28 cellular contexts compared by ENCODE assay signal in the genomic region with DNA sequence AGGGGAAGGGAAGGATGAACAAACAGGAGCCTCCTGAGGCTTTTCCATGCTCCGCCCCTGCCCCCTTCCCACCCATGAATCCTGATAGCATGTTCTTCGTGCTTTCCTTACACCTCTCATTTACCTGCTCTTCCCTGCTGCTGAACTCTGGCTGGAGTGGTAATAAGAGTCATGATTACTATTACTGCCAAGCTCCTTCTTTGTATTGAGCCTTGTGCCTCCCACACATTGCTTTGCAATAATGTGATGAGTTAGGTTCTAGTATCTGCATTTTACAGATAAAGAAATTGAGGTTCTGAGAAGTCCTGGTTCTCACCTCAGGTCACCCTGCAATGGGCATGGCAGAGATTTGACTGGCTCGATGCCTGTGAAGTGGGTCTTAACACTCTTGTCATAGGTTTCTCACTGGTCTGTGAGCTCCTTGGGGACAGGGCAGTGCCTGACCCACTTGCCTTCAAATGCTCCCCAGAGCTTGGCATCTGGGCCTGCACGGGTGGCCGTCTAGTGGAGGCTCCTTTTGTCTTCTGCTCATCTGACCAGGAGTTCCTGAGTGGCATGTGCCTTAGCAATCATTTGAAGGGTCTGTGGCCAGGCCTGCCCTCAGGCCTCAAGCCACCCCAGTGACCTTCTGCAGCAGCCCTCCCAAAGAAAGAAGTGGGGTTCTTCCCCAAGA.
DNase-seq lines count a peak whose midpoint lies in the region; ATAC-seq, FAIRE-seq and TF ChIP-seq lines count a peak whose summit lies in the region.
"Had no signal": no experiment of that assay in that cellular context is flagged by ENCODE, and none has a peak within 500 bp of the region (broad histone marks: within the 10 kb centered on the region; RNA-seq: fewer than 3 reads in every experiment).

No MANE protein-coding gene starts in this region.

- intact Hi-C loops in kidney (cut with DNase I) = no loop called here

- TF ChIP-seq CTCF in kidney (IDR thresholded peaks at IDR 0.05; ENCODE audit: borderline replicate concordance, extremely low read depth, insufficient read depth) = no peak
- no peak for TF ChIP-seq CTCF in type B pancreatic cell (conservative IDR thresholded peaks at IDR 0.05)
- TF ChIP-seq CTCF in osteocyte (IDR thresholded peaks at IDR 0.05) = no peak

- H3K9me3 ChIP-seq in kidney (ENCODE audit: control insufficient read depth in 1 of 2, low read length in 2 of 2) = no peaks in the 10 kb centered on the region
- H3K9me3 ChIP-seq: A549, SJCRH30 had no signal

- H3K4me3 ChIP-seq in kidney (ENCODE audit: low read length in 2 of 2) = no peak overlapping the region
- H3K4me3 ChIP-seq: A549, PC-9, SJCRH30 had no signal

- no peak for FAIRE-seq in kidney (lab: Jason Lieb, UNC)
- FAIRE-seq: A549, GM12891, GM19239, H54 had no signal

- H3K36me3 Mint-ChIP-seq in type B pancreatic cell = no peaks in the 10 kb centered on the region
- H3K36me3 Mint-ChIP-seq in osteocyte (ENCODE audit: unreplicated experiment) = peaks cover 2% of the 10 kb centered on the region
- H3K36me3 Mint-ChIP-seq: CD8-positive, alpha-beta memory T cell had no signal

- H3K4me1 Mint-ChIP-seq in type B pancreatic cell (ENCODE audit: unreplicated experiment) (peaks cover 64% of the 10 kb centered on the region), osteocyte (ENCODE audit: unreplicated experiment) (peaks cover 31% of the 10 kb centered on the region)
- H3K4me1 Mint-ChIP-seq: CD8-positive, alpha-beta memory T cell had no signal

- H3K27me3 Mint-ChIP-seq in type B pancreatic cell = no peaks in the 10 kb centered on the region
- no peaks in the 10 kb centered on the region for H3K27me3 Mint-ChIP-seq in osteocyte (ENCODE audit: unreplicated experiment)

- DNase-seq in CD1c-positive myeloid dendritic cell (ENCODE audit: extremely low spot score) = peak; percentile 18
- DNase-seq in OCI-M1 (lab: John Stamatoyannopoulos, UW) = peak; percentile 23
- DNase-seq in kidney = peak; percentile 63
- DNase-seq in type B pancreatic cell (ENCODE audit: extremely low spot score, unreplicated experiment) = no peak
- DNase-seq in iPS-NIHi11 (ENCODE audit: low spot score) = no peak
- no peak for DNase-seq in osteocyte (ENCODE audit: extremely low spot score, unreplicated experiment)
- DNase-seq: CD8-positive, alpha-beta memory T cell; DMS79 treated with DMSO at 0.1 percent for 48 hours; GF-D8; Kasumi-1; NCI-H1105 treated with DMSO at 0.1 percent for 48 hours; NCI-H146; NCI-H2029; NCI-H446 treated with DMSO at 0.1 percent for 48 hours; NCI-H526; NCI-H82; NK-92 treated with Interleukin-12 subunit alpha and Interleukin-12 subunit beta, amount 100 ng/mL, for 24 hours; PC-9; SJCRH30 had no signal

- H3K4me1 ChIP-seq in kidney (ENCODE audit: control insufficient read depth in 1 of 2, insufficient read depth in 1 of 2, low read depth in 1 of 2, low read length in 2 of 2) = peaks cover 0 to 8% of the 10 kb centered on the region in 2 donors

- H3K9me3 Mint-ChIP-seq in type B pancreatic cell (peaks cover 5% of the 10 kb centered on the region), osteocyte (ENCODE audit: unreplicated experiment) (no peaks in the 10 kb centered on the region)
- H3K9me3 Mint-ChIP-seq: CD8-positive, alpha-beta memory T cell had no signal

- H3K27ac ChIP-seq in kidney (ENCODE audit: low read depth in 2 of 2, low read length in 2 of 2) = no peak overlapping the region
- H3K27ac ChIP-seq: C4-2B, HL-60, PC-9, SJCRH30 had no signal

- H3K27ac Mint-ChIP-seq in type B pancreatic cell (peak overlapping the region; percentile 60), osteocyte (ENCODE audit: unreplicated experiment) (no peak overlapping the region)

- no peak overlapping the region for H3K9ac ChIP-seq in kidney (ENCODE audit: low read length in 2 of 2)

- no peaks in the 10 kb centered on the region for H3K36me3 ChIP-seq in kidney (ENCODE audit: control insufficient read depth in 1 of 2, insufficient read depth in 2 of 2, low read length in 2 of 2)
- H3K36me3 ChIP-seq: SJCRH30 had no signal

- ATAC-seq in GM18873 (IDR thresholded peaks at IDR 0.05; ENCODE audit: low FRiP score, unreplicated experiment) = no peak
- ATAC-seq: A549, Right ventricle myocardium inferior, SK-N-SH treated with all-trans-retinoic acid at 6 μM for 48 hours had no signal

- H3K4me3 Mint-ChIP-seq in type B pancreatic cell (no peak overlapping the region), osteocyte (ENCODE audit: unreplicated experiment) (no peak overlapping the region)
- H3K4me3 Mint-ChIP-seq: CD8-positive, alpha-beta memory T cell had no signal

Comparison
In these comparisons a context has a peak if more than half of its experiments do, and no peak if none do; other contexts are left out.
1. DNase-seq: peak in CD1c-positive myeloid dendritic cell (single experiment), OCI-M1 (single experiment) and kidney (single experiment); none in type B pancreatic cell (single experiment), iPS-NIHi11 (single experiment) and osteocyte (single experiment).